Comparison of ENCODE assay signal across 8 cellular contexts in genomic region chr1:80656011-80656627, GRCh38.
DNase-seq lines count a peak whose midpoint lies in the region; ATAC-seq and TF ChIP-seq lines count a peak whose summit lies in the region.

No MANE protein-coding gene starts in this region.

- intact Hi-C loops in esophagus squamous epithelium (cut with DNase I) (no loop called here), posterior vena cava (cut with DNase I) (no loop called here)

- TF ChIP-seq CTCF in GM10266 (IDR thresholded peaks at IDR 0.05; ENCODE audit: control insufficient read depth, insufficient read depth, low read depth, missing control alignments) (peak; percentile 35), esophagus squamous epithelium (IDR thresholded peaks at IDR 0.05) (peak in 5 of 6 experiments; percentile 19 to 39 (median 26))

- no peak for TF ChIP-seq POLR2A in esophagus squamous epithelium (IDR thresholded peaks at IDR 0.05)

- DNase-seq in GM10266 (ENCODE audit: extremely low spot score), result no peak
- DNase-seq in NAMALWA (ENCODE audit: low spot score), result peak; percentile 61
- no peak for DNase-seq in esophagus squamous epithelium (lab: John Stamatoyannopoulos, UW)
- DNase-seq in GF-D8 (lab: John Stamatoyannopoulos, UW), result no peak
- DNase-seq in stimulated activated CD4-positive, alpha-beta T cell treated with anti-CD3 and anti-CD28 coated beads, Interleukin-15, amount 100 ng/mL, for 24 hours, result no peak
- DNase-seq in activated naive CD8-positive, alpha-beta T cell treated with anti-CD3 and anti-CD28 coated beads, Interleukin-2, amount 50 U/mL, for 24 hours, result no peak
- no peak for DNase-seq in posterior vena cava (ENCODE audit: low spot score)

- H3K27me3 ChIP-seq in esophagus squamous epithelium, result no peaks in the 10 kb centered on the region

- peaks cover 13% of the 10 kb centered on the region for H3K9me3 Mint-ChIP-seq in activated naive CD8-positive, alpha-beta T cell treated with anti-CD3 and anti-CD28 coated beads, Interleukin-2, amount 50 U/mL, for 24 hours

- H3K27ac Mint-ChIP-seq in activated naive CD8-positive, alpha-beta T cell treated with anti-CD3 and anti-CD28 coated beads, Interleukin-2, amount 50 U/mL, for 24 hours, result no peak overlapping the region

- WGBS in esophagus squamous epithelium, 2 donors, result 31 to 35% methylated on average over 2 of the region's 2 CpGs

- peak; percentile 81 for ATAC-seq in GM21737 (IDR thresholded peaks at IDR 0.05; ENCODE audit: unreplicated experiment)
- ATAC-seq in activated naive CD8-positive, alpha-beta T cell treated with anti-CD3 and anti-CD28 coated beads, Interleukin-2, amount 50 U/mL, for 24 hours, result no peak

- no peak overlapping the region for H3K4me3 Mint-ChIP-seq in activated naive CD8-positive, alpha-beta T cell treated with anti-CD3 and anti-CD28 coated beads, Interleukin-2, amount 50 U/mL, for 24 hours

- no peaks in the 10 kb centered on the region for H3K9me3 ChIP-seq in esophagus squamous epithelium

- H3K4me3 ChIP-seq in esophagus squamous epithelium, result no peak overlapping the region

- no peaks in the 10 kb centered on the region for H3K4me1 Mint-ChIP-seq in activated naive CD8-positive, alpha-beta T cell treated with anti-CD3 and anti-CD28 coated beads, Interleukin-2, amount 50 U/mL, for 24 hours

- no peaks in the 10 kb centered on the region for H3K27me3 Mint-ChIP-seq in activated naive CD8-positive, alpha-beta T cell treated with anti-CD3 and anti-CD28 coated beads, Interleukin-2, amount 50 U/mL, for 24 hours

- no peak overlapping the region for H3K27ac ChIP-seq in esophagus squamous epithelium

- H3K4me1 ChIP-seq in esophagus squamous epithelium, result peaks cover 0 to 20% (median 0%) of the 10 kb centered on the region in 3 donors

- H3K36me3 ChIP-seq in esophagus squamous epithelium, result no peaks in the 10 kb centered on the region

- H3K36me3 Mint-ChIP-seq in activated naive CD8-positive, alpha-beta T cell treated with anti-CD3 and anti-CD28 coated beads, Interleukin-2, amount 50 U/mL, for 24 hours (ENCODE audit: low read depth), result no peaks in the 10 kb centered on the region
